In genomic region chr14:100237735-100238418, GRCh38 we compare ENCODE assay signal across 8 cellular contexts. TPM values are rescaled to one million over a fixed set of nuclear protein-coding genes. Genes with fewer than 3 reads are reported as not detected.
A peak's percentile ranks its signal among the peaks of the same experiment; 100 is the strongest.
DNase-seq lines count a peak whose midpoint lies in the region; ATAC-seq, FAIRE-seq and TF ChIP-seq lines count a peak whose summit lies in the region.

No MANE protein-coding gene starts in this region.

- H3K4me3 Mint-ChIP-seq in astrocyte (ENCODE audit: unreplicated experiment): peak overlapping the region; percentile 92

- H3F3A ChIP-seq in Loucy (ENCODE audit: low read depth) (peaks cover 12% of the 10 kb centered on the region), SU-DHL-6 (ENCODE audit: insufficient read depth) (peaks cover 15% of the 10 kb centered on the region)

- H4K20me1 ChIP-seq in Loucy (ENCODE audit: insufficient read depth, low read length, poor library complexity, severe bottlenecking) (peaks cover 79% of the 10 kb centered on the region), SU-DHL-6 (ENCODE audit: low read depth, low read length) (peaks cover 30% of the 10 kb centered on the region), astrocyte (ENCODE audit: insufficient read depth, low read length) (peaks cover 73% of the 10 kb centered on the region)

- no peak for DNase-seq in astrocyte (ENCODE audit: low read depth)

- H3K36me3 Mint-ChIP-seq in astrocyte (ENCODE audit: low read depth, unreplicated experiment): peaks cover under 1% of the 10 kb centered on the region

- H3K4me1 Mint-ChIP-seq in astrocyte (ENCODE audit: low read depth, unreplicated experiment): peaks cover 22% of the 10 kb centered on the region

- H3K27ac ChIP-seq in C4-2B (peak overlapping the region; percentile 99), SU-DHL-6 (ENCODE audit: low read depth, low read length) (peak overlapping the region; percentile 85), astrocyte (ENCODE audit: low read depth, low read length) (peak overlapping the region; percentile 93), iPS-18a (ENCODE audit: low read length) (peak overlapping the region; percentile 74), skin epidermis (peak overlapping the region; percentile 87 to 100 (median 98))

- H3K9ac ChIP-seq in Loucy (ENCODE audit: low read depth, low read length, poor library complexity, severe bottlenecking) (peak overlapping the region; percentile 99), SU-DHL-6 (ENCODE audit: low read length) (peak overlapping the region; percentile 97), astrocyte (ENCODE audit: low read length) (peak overlapping the region; percentile 95), iPS-18a (ENCODE audit: low read length) (peak overlapping the region; percentile 94)

- H3K27ac Mint-ChIP-seq in astrocyte (ENCODE audit: unreplicated experiment): peak overlapping the region; percentile 90

- H3K9me2 ChIP-seq in Loucy (replicated peaks; ENCODE audit: low read depth, low read length): no peaks in the 10 kb centered on the region
- no peaks in the 10 kb centered on the region for H3K9me2 ChIP-seq in SU-DHL-6 (replicated peaks; ENCODE audit: insufficient read depth, low read length)

- H3K9me3 Mint-ChIP-seq in astrocyte (ENCODE audit: unreplicated experiment): peaks cover 1% of the 10 kb centered on the region

- ATAC-seq in GM19395 (IDR thresholded peaks at IDR 0.05; ENCODE audit: unreplicated experiment): peak; percentile 23
- ATAC-seq in HG03097 (IDR thresholded peaks at IDR 0.05; ENCODE audit: low FRiP score, unreplicated experiment): no peak

- TF ChIP-seq CTCF in C4-2B (conservative IDR thresholded peaks at IDR 0.05): no peak
- TF ChIP-seq CTCF in Loucy (conservative IDR thresholded peaks at IDR 0.05; ENCODE audit: low read length): no peak
- TF ChIP-seq CTCF in SU-DHL-6 (IDR thresholded peaks at IDR 0.05; ENCODE audit: insufficient read depth, low read length, poor library complexity, severe bottlenecking): no peak
- no peak for TF ChIP-seq CTCF in astrocyte (IDR thresholded peaks at IDR 0.05; ENCODE audit: insufficient read depth, low read depth, low read length)

- H3K36me3 ChIP-seq in Loucy (ENCODE audit: insufficient read depth, low read length): peaks cover 3% of the 10 kb centered on the region; the same call in 1 of the 2 replicates
- H3K36me3 ChIP-seq in SU-DHL-6 (ENCODE audit: low read length): peaks cover 6% of the 10 kb centered on the region; the same call in 1 of the 2 replicates
- no peaks in the 10 kb centered on the region for H3K36me3 ChIP-seq in astrocyte (ENCODE audit: insufficient read depth, low read length)
- H3K36me3 ChIP-seq in iPS-18a (ENCODE audit: control insufficient read depth, low read depth, low read length): peaks cover 3% of the 10 kb centered on the region

- no peaks in the 10 kb centered on the region for H3K9me3 ChIP-seq in Loucy (ENCODE audit: insufficient read depth, low read depth, low read length)
- no peaks in the 10 kb centered on the region for H3K9me3 ChIP-seq in SU-DHL-6 (ENCODE audit: insufficient read depth, low read length)
- H3K9me3 ChIP-seq in astrocyte (ENCODE audit: insufficient read depth, low read depth, low read length): no peaks in the 10 kb centered on the region
- no peaks in the 10 kb centered on the region for H3K9me3 ChIP-seq in iPS-18a (ENCODE audit: control insufficient read depth, low read depth, low read length)

- H3K4me2 ChIP-seq in Loucy (ENCODE audit: low read depth, low read length, poor library complexity, severe bottlenecking) (peak overlapping the region; percentile 92), SU-DHL-6 (ENCODE audit: low read depth, low read length, poor library complexity, severe bottlenecking) (peak overlapping the region; percentile 79), astrocyte (ENCODE audit: low read length) (peak overlapping the region; percentile 83)

- H3K79me2 ChIP-seq in Loucy (ENCODE audit: insufficient read depth, low read length) (peaks cover 89% of the 10 kb centered on the region), SU-DHL-6 (ENCODE audit: insufficient read depth, low read length) (peaks cover 90% of the 10 kb centered on the region), astrocyte (ENCODE audit: insufficient read depth, low read length) (peaks cover 87% of the 10 kb centered on the region)

- H2AFZ ChIP-seq in Loucy (ENCODE audit: low read length): no peak overlapping the region; the same call in 1 of the 2 replicates
- peak overlapping the region; percentile 55 for H2AFZ ChIP-seq in SU-DHL-6 (ENCODE audit: low read depth, low read length, severe bottlenecking)
- peak overlapping the region; percentile 64 for H2AFZ ChIP-seq in astrocyte (ENCODE audit: low read depth, low read length)

- no peaks in the 10 kb centered on the region for H3K27me3 Mint-ChIP-seq in astrocyte (ENCODE audit: low read depth, unreplicated experiment)

- H3K27me3 ChIP-seq in Loucy (ENCODE audit: insufficient read depth, low read length, poor library complexity, severe bottlenecking): peaks cover 10% of the 10 kb centered on the region
- no peaks in the 10 kb centered on the region for H3K27me3 ChIP-seq in SU-DHL-6 (ENCODE audit: low read length)
- H3K27me3 ChIP-seq in astrocyte (ENCODE audit: insufficient read depth, low read length): no peaks in the 10 kb centered on the region
- H3K27me3 ChIP-seq in iPS-18a (ENCODE audit: control insufficient read depth, insufficient read depth, low read length): no peaks in the 10 kb centered on the region

- H3K4me1 ChIP-seq in Loucy (ENCODE audit: insufficient read depth, low read length, poor library complexity, severe bottlenecking): peaks cover 57% of the 10 kb centered on the region
- H3K4me1 ChIP-seq in astrocyte (ENCODE audit: insufficient read depth, low read length): peaks cover 19% of the 10 kb centered on the region
- peaks cover 5% of the 10 kb centered on the region for H3K4me1 ChIP-seq in iPS-18a (ENCODE audit: control insufficient read depth, low read depth, low read length)

- peak overlapping the region; percentile 100 for H3K4me3 ChIP-seq in Loucy (ENCODE audit: low read length, poor library complexity, severe bottlenecking)
- H3K4me3 ChIP-seq in SU-DHL-6 (ENCODE audit: insufficient read depth, low read length, poor library complexity, severe bottlenecking): peak overlapping the region; percentile 69
- H3K4me3 ChIP-seq in astrocyte (ENCODE audit: insufficient read depth, low read depth, low read length): peak overlapping the region; percentile 72
- peak overlapping the region; percentile 92 for H3K4me3 ChIP-seq in iPS-18a (ENCODE audit: low read length)
- peak overlapping the region; percentile 79 to 100 (median 98) for H3K4me3 ChIP-seq in skin epidermis

- no peak for FAIRE-seq in astrocyte (lab: Jason Lieb, UNC)

RNA-seq across cellular contexts. Expression of gene YY1, which starts 1.1 kb away (rescaled TPM):
- total RNA-seq in astrocyte: 84.5 and 87.5 TPM in 2 replicates
